In genomic region chr16:51524555-51525373, GRCh38 we compare ENCODE assay signal across 12 cellular contexts.
DNase-seq lines count a peak whose midpoint lies in the region; ATAC-seq, FAIRE-seq and TF ChIP-seq lines count a peak whose summit lies in the region.
"Had no signal": no experiment of that assay in that cellular context is flagged by ENCODE, and none has a peak within 500 bp of the region (broad histone marks: within the 10 kb centered on the region; RNA-seq: fewer than 3 reads in every experiment).

No MANE protein-coding gene starts in this region.

- H3K79me2 ChIP-seq in fibroblast of lung (ENCODE audit: control insufficient read depth, insufficient read depth, low read length) = no peaks in the 10 kb centered on the region

- H2AFZ ChIP-seq in fibroblast of lung (ENCODE audit: low read length) = no peak overlapping the region

- H4K20me1 ChIP-seq in fibroblast of lung (ENCODE audit: control insufficient read depth, extremely low read depth, insufficient read depth, low read length) = no peaks in the 10 kb centered on the region

- no peaks in the 10 kb centered on the region for H3K36me3 ChIP-seq in fibroblast of lung (ENCODE audit: control insufficient read depth, insufficient read depth, low read length)

- no peak overlapping the region for H3K4me2 ChIP-seq in fibroblast of lung (ENCODE audit: extremely low read depth, insufficient read depth, low read length)
- H3K4me2 ChIP-seq: KMS-11 had no signal

- no peak overlapping the region for H3K27ac ChIP-seq in fibroblast of lung (ENCODE audit: insufficient read depth, low read length)
- H3K27ac ChIP-seq: KMS-11 had no signal

- no peaks in the 10 kb centered on the region for H3K27me3 ChIP-seq in fibroblast of lung (ENCODE audit: control insufficient read depth, insufficient read depth, low read length)

- no peaks in the 10 kb centered on the region for H3K9me3 ChIP-seq in fibroblast of lung (ENCODE audit: control insufficient read depth, insufficient read depth, low read depth, low read length)

- peak; percentile 81 for FAIRE-seq in RCC 7860 (lab: Jason Lieb, UNC)
- FAIRE-seq: endometrium had no signal

- DNase-seq in EL (peak; percentile 32), RCC 7860 (ENCODE audit: low spot score) (peak; percentile 36), fibroblast of lung (ENCODE audit: low read depth in 2 of 2) (peak; percentile 79 to 80), pons (ENCODE audit: low spot score) (peak; percentile 70), Kasumi-1 (lab: John Stamatoyannopoulos, UW) (no peak), NCI-H2171 (lab: John Stamatoyannopoulos, UW) (no peak)
- DNase-seq in activated CD4-positive, alpha-beta T cell treated with anti-CD3 and anti-CD28 coated beads, Interleukin-2, amount 50 U/mL, for 1 hour = no peak
- DNase-seq: NK-92 treated with Interleukin-12 subunit alpha and Interleukin-12 subunit beta, amount 100 ng/mL, for 24 hours; stimulated activated naive CD8-positive, alpha-beta T cell treated with anti-CD3 and anti-CD28 coated beads, Interleukin-15, amount 100 ng/mL, for 72 hours had no signal

- H3K4me1 ChIP-seq in fibroblast of lung (ENCODE audit: control insufficient read depth, extremely low read depth, insufficient read depth, low read length) = no peaks in the 10 kb centered on the region

- no peak overlapping the region for H3K9ac ChIP-seq in fibroblast of lung (ENCODE audit: insufficient read depth, low read length)
- H3K9ac ChIP-seq: KMS-11 had no signal

- ATAC-seq in HG03039 (IDR thresholded peaks at IDR 0.05; ENCODE audit: unreplicated experiment) = no peak
- ATAC-seq: stimulated activated naive CD8-positive, alpha-beta T cell treated with anti-CD3 and anti-CD28 coated beads, Interleukin-15, amount 100 ng/mL, for 72 hours had no signal

- H3K4me3 ChIP-seq in fibroblast of lung (replicated peaks in 1 of 4; ENCODE audit: control extremely low read depth in 1 of 4, insufficient read depth in 1 of 4, low read depth in 3 of 4, low read length in 4 of 4) = no peak overlapping the region

- TF ChIP-seq CTCF in fibroblast of lung (conservative IDR thresholded peaks at IDR 0.05 in 1 of 2, IDR thresholded peaks at IDR 0.05 in 1 of 2; ENCODE audit: low read depth in 1 of 2, low read length in 2 of 2) = peak in 1 of 2 donors; percentile 31

Comparison
In these comparisons a context has a peak if more than half of its experiments do, and no peak if none do; other contexts are left out.
1. DNase-seq: peak in EL (single experiment), RCC 7860 (single experiment), fibroblast of lung (2 of 2) and pons (single experiment); none in Kasumi-1 (0 of 2), NCI-H2171 (single experiment) and activated CD4-positive, alpha-beta T cell treated with anti-CD3 and anti-CD28 coated beads, Interleukin-2, amount 50 U/mL, for 1 hour (single experiment).